8 cellular contexts compared by ENCODE assay signal in genomic region chrX:42684062-42684461, GRCh38.
"Had no signal": no experiment of that assay in that cellular context is flagged by ENCODE, and none has a peak within 500 bp of the region (broad histone marks: within the 10 kb centered on the region; RNA-seq: fewer than 3 reads in every experiment).

No MANE protein-coding gene starts in this region.

- H3K9me3 ChIP-seq: HAP-1 had no signal

- DNase-seq: GM23248, GOT3, H7, IMR-90, KBM-7 had no signal

- H3K4me3 ChIP-seq: GM23248, HAP-1 had no signal

- H2AFZ ChIP-seq: GM23248 had no signal

- ATAC-seq: HCT116 had no signal

- H3K27ac ChIP-seq: GM23248, KMS-11 had no signal

- H3K4me2 ChIP-seq: KMS-11 had no signal

- H3K36me3 ChIP-seq: HAP-1 had no signal
